7 cellular contexts compared by ENCODE assay signal in genomic region chr12:112126000-112126431, GRCh38. TPM values are rescaled to one million over a fixed set of nuclear protein-coding genes. Genes with fewer than 3 reads are reported as not detected.
DNase-seq lines count a peak whose midpoint lies in the region; ATAC-seq and TF ChIP-seq lines count a peak whose summit lies in the region.

No MANE protein-coding gene starts in this region.

- POLR2A ChIA-PET in HCT116 (lab: Charles Lee), result interaction anchor here (1.5 to 2.3 kb wide), 3 partner anchors 9 to 17 kb away, joined by 5 to 7 read pairs (median 7); partner anchors contain the start of gene NAA25

- H3K27ac ChIP-seq in HCT116 (ENCODE audit: low read depth, low read length), result peak overlapping the region; percentile 33; the same call in 1 of the 2 replicates
- H3K27ac ChIP-seq in WERI-Rb-1, result peak overlapping the region; percentile 35
- peak overlapping the region; percentile 79 to 99 (median 98) for H3K27ac ChIP-seq in gastroesophageal sphincter
- H3K27ac ChIP-seq in skeletal muscle tissue (ENCODE audit: low read depth, low read length), result peak overlapping the region; percentile 94

- no peak for ATAC-seq in HCT116
- ATAC-seq in gastroesophageal sphincter, result no peak
- ATAC-seq in sciatic nerve, result no peak
- ATAC-seq in HG02610 (IDR thresholded peaks at IDR 0.05; ENCODE audit: unreplicated experiment), result no peak

- no peaks in the 10 kb centered on the region for H4K20me1 ChIP-seq in HCT116 (ENCODE audit: insufficient read depth)

- H3K27me3 ChIP-seq in HCT116 (ENCODE audit: insufficient read depth, low read length) (no peaks in the 10 kb centered on the region), WERI-Rb-1 (ENCODE audit: insufficient read depth, low read depth, severe bottlenecking) (no peaks in the 10 kb centered on the region), gastroesophageal sphincter (no peaks in the 10 kb centered on the region), skeletal muscle tissue (ENCODE audit: control insufficient read depth in 3 of 3, insufficient read depth in 3 of 3, low read length in 3 of 3) (no peaks in the 10 kb centered on the region)

- DNase-seq in HCT116 (ENCODE audit: low read depth, low spot score), result no peak
- no peak for DNase-seq in WERI-Rb-1
- no peak for DNase-seq in DMS153 treated with DMSO at 0.1 percent for 48 hours (lab: John Stamatoyannopoulos, UW; ENCODE audit: unreplicated experiment)
- no peak for DNase-seq in sciatic nerve (ENCODE audit: low spot score)

- H3K9me3 ChIP-seq in HCT116 (ENCODE audit: control insufficient read depth in 1 of 2, insufficient read depth in 1 of 2, low read depth in 1 of 2, low read length in 2 of 2) (no peaks in the 10 kb centered on the region), WERI-Rb-1 (ENCODE audit: severe bottlenecking) (no peaks in the 10 kb centered on the region), gastroesophageal sphincter (no peaks in the 10 kb centered on the region), skeletal muscle tissue (ENCODE audit: control insufficient read depth in 3 of 3, low read length in 3 of 3) (no peaks in the 10 kb centered on the region)

- 2% methylated on average over 12 of the region's 25 CpGs; no CpG with 5 or more reads in 1 of the 2 donors for WGBS in gastroesophageal sphincter (ENCODE audit: low coverage in 1 of 2), 2 donors

- TF ChIP-seq RAD21 in HCT116 (IDR thresholded peaks at IDR 0.05; ENCODE audit: low read depth), result no peak

- TF ChIP-seq EP300 in gastroesophageal sphincter (IDR thresholded peaks at IDR 0.05), result no peak

- CTCF ChIA-PET in HCT116 (lab: Charles Lee), result no interaction called here

- RAD21 ChIA-PET in HCT116 (lab: Charles Lee; ENCODE audit: low non-redundant PET in 1 of 2, low total read pairs in 2 of 2, uncharacterized antibody in 2 of 2, unreplicated experiment in 2 of 2), result no interaction called here

- intact Hi-C loops in HCT116 (cut with micrococcal nuclease), result no loop called here
- intact Hi-C loops in sciatic nerve (cut with DNase I), result loop anchor here (10.0 kb wide), 1 partner anchor 59 kb away; no protein-coding TSS in a partner anchor

- no peak overlapping the region for H2AFZ ChIP-seq in HCT116 (ENCODE audit: low read depth, low read length, poor library complexity, severe bottlenecking)

- no TSS peak for BruUV-seq in HCT116 (replicated peaks; lab: Mats Ljungman, UMichigan)

- peaks cover 10% of the 10 kb centered on the region; the same call in 1 of the 2 replicates for H3K79me2 ChIP-seq in HCT116 (ENCODE audit: insufficient read depth, low read length)

- TF ChIP-seq POLR2A in HCT116 (IDR thresholded peaks at IDR 0.05; ENCODE audit: borderline replicate concordance, extremely low read depth, insufficient read depth, insufficient read length), result no peak
- no peak for TF ChIP-seq POLR2A in gastroesophageal sphincter (IDR thresholded peaks at IDR 0.05)

- H3K9ac ChIP-seq in HCT116 (ENCODE audit: low read length), result peak overlapping the region; percentile 85
- peak overlapping the region; percentile 93 to 98 (median 97) for H3K9ac ChIP-seq in skeletal muscle tissue (ENCODE audit: low read depth in 1 of 3, low read length in 3 of 3)

- no peaks in the 10 kb centered on the region for H3K9me2 ChIP-seq in HCT116 (ENCODE audit: insufficient read depth)

- H3K4me2 ChIP-seq in HCT116 (ENCODE audit: low read length), result peak overlapping the region; percentile 77

- H3K4me1 ChIP-seq in HCT116 (ENCODE audit: control insufficient read depth in 1 of 2, insufficient read depth in 2 of 2, low read length in 2 of 2), result peaks cover 34 to 55% of the 10 kb centered on the region in 2 experiments
- H3K4me1 ChIP-seq in gastroesophageal sphincter, result peaks cover 4 to 89% (median 39%) of the 10 kb centered on the region in 3 donors
- peaks cover 19 to 38% (median 33%) of the 10 kb centered on the region in 3 donors for H3K4me1 ChIP-seq in skeletal muscle tissue (ENCODE audit: control insufficient read depth in 3 of 3, insufficient read depth in 3 of 3, low read length in 3 of 3)

- H3K36me3 ChIP-seq in HCT116 (ENCODE audit: control insufficient read depth in 1 of 2, insufficient read depth in 2 of 2, low read length in 2 of 2) (peaks cover 0 to 6% of the 10 kb centered on the region in 2 experiments; a peak in 1 of 4 replicates), WERI-Rb-1 (no peaks in the 10 kb centered on the region), gastroesophageal sphincter (no peaks in the 10 kb centered on the region), skeletal muscle tissue (ENCODE audit: control insufficient read depth in 3 of 3, insufficient read depth in 3 of 3, low read length in 3 of 3) (peaks cover 0 to 4% (median 2%) of the 10 kb centered on the region in 3 donors)

- H3K4me3 ChIP-seq in HCT116 (replicated peaks in 1 of 2; ENCODE audit: low read depth in 1 of 2, low read length in 2 of 2) (peak overlapping the region; percentile 93 to 95), WERI-Rb-1 (ENCODE audit: low read depth, low read length) (peak overlapping the region; percentile 86), gastroesophageal sphincter (peak overlapping the region; percentile 65 to 89), skeletal muscle tissue (ENCODE audit: low read length in 3 of 3) (peak overlapping the region; percentile 95 to 98 (median 96))

- TF ChIP-seq CTCF in HCT116 (IDR thresholded peaks at IDR 0.05 in 2 of 3, conservative IDR thresholded peaks at IDR 0.05 in 1 of 3; ENCODE audit: borderline replicate concordance in 1 of 3, insufficient read depth in 1 of 3, low read depth in 2 of 3, low read length in 2 of 3), result no peak
- TF ChIP-seq CTCF in WERI-Rb-1 (IDR thresholded peaks at IDR 0.05; ENCODE audit: low read depth, low read length), result no peak
- TF ChIP-seq CTCF in gastroesophageal sphincter (IDR thresholded peaks at IDR 0.05), result no peak

TF ChIP-seq in HCT116, 20 proteins besides CTCF, POLR2A, EP300 and RAD21:
- TF ChIP-seq ZNF274 (IDR thresholded peaks at IDR 0.05; ENCODE audit: low read depth, low read length) (no peak), ZFX (IDR thresholded peaks at IDR 0.05) (peak; percentile 58; the same call in 1 of the 2 replicates)

RNA-seq across cellular contexts. Expression of gene TRAFD1, which starts 0.7 kb away (rescaled TPM):
- total RNA-seq in HCT116 (2021; ENCODE audit: unreplicated experiment), result 25.5 TPM
- polyA plus RNA-seq in HCT116 (2012), result 20.2 and 24.5 TPM in 2 replicates
- 10 to 100 TPM; 28.2 to 37.7 (median 30.2) TPM for total RNA-seq in gastroesophageal sphincter
- total RNA-seq in skeletal muscle tissue, result 30.8 TPM
- 26.5 TPM for total RNA-seq in sciatic nerve

RNA-seq across cellular contexts. Expression of gene NAA25, which starts 17.4 kb away (rescaled TPM):
- total RNA-seq in HCT116 (2021; ENCODE audit: unreplicated experiment) (56.6 TPM), gastroesophageal sphincter (10 to 100 TPM; 11.1 to 22.6 (median 17.3) TPM), skeletal muscle tissue (38.1 TPM), sciatic nerve (43.6 TPM)
- polyA plus RNA-seq in HCT116 (2012), result 11.3 and 13.8 TPM in 2 replicates

Comparison
In these comparisons a context has a peak if more than half of its experiments do, and no peak if none do; other contexts are left out.
1. H3K27ac ChIP-seq: peak in every context shown above with its lines; median percentile 98 in gastroesophageal sphincter; 94 in skeletal muscle tissue; 35 in WERI-Rb-1; 33 in HCT116.